Comparison of ENCODE assay signal across 19 cellular contexts in genomic region chr2:3283206-3283605, GRCh38.
A peak's percentile ranks its signal among the peaks of the same experiment; 100 is the strongest.
DNase-seq lines count a peak whose midpoint lies in the region; ATAC-seq and TF ChIP-seq lines count a peak whose summit lies in the region.
"Had no signal": no experiment of that assay in that cellular context is flagged by ENCODE, and none has a peak within 500 bp of the region (broad histone marks: within the 10 kb centered on the region; RNA-seq: fewer than 3 reads in every experiment).

No MANE protein-coding gene starts in this region.

- H3K27ac ChIP-seq in left ventricle myocardium inferior (replicated peaks) (peak overlapping the region; percentile 64), right atrium auricular region (no peak overlapping the region), neural progenitor cell (no peak overlapping the region)
- H3K27ac ChIP-seq: esophagus squamous epithelium, HL-60, vagina had no signal

- POLR2A ChIA-PET in activated CD4-positive, alpha-beta T cell treated with anti-CD3 and anti-CD28 coated beads for 36 hours (lab: Charles Lee) = no interaction called here

- H3K27me3 Mint-ChIP-seq in chondrocyte (ENCODE audit: low read depth) (no peaks in the 10 kb centered on the region), neural progenitor cell (ENCODE audit: insufficient read depth, low read depth) (peaks cover 8% of the 10 kb centered on the region), type B pancreatic cell (no peaks in the 10 kb centered on the region)
- H3K27me3 Mint-ChIP-seq in activated CD4-positive, alpha-beta T cell treated with anti-CD3 and anti-CD28 coated beads for 36 hours = no peaks in the 10 kb centered on the region
- H3K27me3 Mint-ChIP-seq: effector memory CD8-positive, alpha-beta T cell had no signal

- H3K4me3 Mint-ChIP-seq in chondrocyte (ENCODE audit: unreplicated experiment) = no peak overlapping the region
- H3K4me3 Mint-ChIP-seq in neural progenitor cell = no peak overlapping the region
- no peak overlapping the region for H3K4me3 Mint-ChIP-seq in type B pancreatic cell
- H3K4me3 Mint-ChIP-seq in activated CD4-positive, alpha-beta T cell treated with anti-CD3 and anti-CD28 coated beads for 36 hours = no peak overlapping the region
- H3K4me3 Mint-ChIP-seq: activated CD8-positive, alpha-beta T cell treated with anti-CD3 and anti-CD28 coated beads, Interleukin-2, amount 10 ng/mL, durations not matched to agents 7 days and 5 days; activated T-cell treated with anti-CD3 and anti-CD28 coated beads, Interleukin-2, amount 50 U/mL, for 4 hours; effector memory CD8-positive, alpha-beta T cell had no signal

- H3K4me1 Mint-ChIP-seq in chondrocyte (ENCODE audit: low read depth) (no peaks in the 10 kb centered on the region), neural progenitor cell (peaks cover 36% of the 10 kb centered on the region), type B pancreatic cell (ENCODE audit: unreplicated experiment) (peaks cover 3% of the 10 kb centered on the region)
- peaks cover 5% of the 10 kb centered on the region for H3K4me1 Mint-ChIP-seq in activated CD4-positive, alpha-beta T cell treated with anti-CD3 and anti-CD28 coated beads for 36 hours

- DNase-seq in left ventricle myocardium inferior = no peak
- DNase-seq in right atrium auricular region (ENCODE audit: low spot score) = no peak
- DNase-seq in chondrocyte (ENCODE audit: low spot score) = peak; percentile 89
- no peak for DNase-seq in neural progenitor cell (ENCODE audit: low spot score)
- peak; percentile 57 for DNase-seq in type B pancreatic cell (ENCODE audit: extremely low spot score, unreplicated experiment)
- no peak for DNase-seq in activated CD4-positive, alpha-beta T cell treated with anti-CD3 and anti-CD28 coated beads for 36 hours
- DNase-seq in activated naive CD4-positive, alpha-beta T cell treated with anti-CD3 and anti-CD28 coated beads, Interleukin-2, amount 50 U/mL, for 16 hours = no peak
- DNase-seq: activated CD4-positive, CD25-positive, alpha-beta regulatory T cell; activated CD8-positive, alpha-beta T cell treated with anti-CD3 and anti-CD28 coated beads, Interleukin-2, amount 10 ng/mL, durations not matched to agents 7 days and 5 days; activated T-cell treated with anti-CD3 and anti-CD28 coated beads, Interleukin-2, amount 50 U/mL, for 4 hours; effector memory CD8-positive, alpha-beta T cell; esophagus squamous epithelium; RPMI8226; stimulated activated CD4-positive, alpha-beta T cell treated with anti-CD3 and anti-CD28 coated beads, Interleukin-12 subunit alpha, Interleukin-12 subunit beta, amount 100 ng/mL, for 4 hours; T1000 had no signal

- H3K36me3 ChIP-seq in left ventricle myocardium inferior (peaks cover 4% of the 10 kb centered on the region), right atrium auricular region (no peaks in the 10 kb centered on the region), neural progenitor cell (no peaks in the 10 kb centered on the region)
- H3K36me3 ChIP-seq: vagina had no signal

- peaks cover 46% of the 10 kb centered on the region for H4K20me1 ChIP-seq in neural progenitor cell (ENCODE audit: low read depth)

- H3K79me2 ChIP-seq in neural progenitor cell (ENCODE audit: low read depth) = no peaks in the 10 kb centered on the region

- intact Hi-C loops in left ventricle myocardium inferior (cut with micrococcal nuclease) = no loop called here
- intact Hi-C loops in activated CD4-positive, alpha-beta T cell treated with anti-CD3 and anti-CD28 coated beads for 36 hours (cut with DNase I, micrococcal nuclease) = no loop called here

- no peak overlapping the region for H3K27ac Mint-ChIP-seq in chondrocyte (ENCODE audit: unreplicated experiment)
- H3K27ac Mint-ChIP-seq in neural progenitor cell = peak overlapping the region; percentile 37
- no peak overlapping the region for H3K27ac Mint-ChIP-seq in type B pancreatic cell
- H3K27ac Mint-ChIP-seq in activated CD4-positive, alpha-beta T cell treated with anti-CD3 and anti-CD28 coated beads for 36 hours = no peak overlapping the region
- H3K27ac Mint-ChIP-seq: activated CD8-positive, alpha-beta T cell treated with anti-CD3 and anti-CD28 coated beads, Interleukin-2, amount 10 ng/mL, durations not matched to agents 7 days and 5 days had no signal

- no peak overlapping the region for H3K9ac ChIP-seq in neural progenitor cell

- H3K9me3 ChIP-seq in left ventricle myocardium inferior (replicated peaks) (no peaks in the 10 kb centered on the region), right atrium auricular region (no peaks in the 10 kb centered on the region), neural progenitor cell (ENCODE audit: low read depth) (no peaks in the 10 kb centered on the region)
- H3K9me3 ChIP-seq: esophagus squamous epithelium, vagina had no signal

- H3K4me3 ChIP-seq in left ventricle myocardium inferior (no peak overlapping the region), right atrium auricular region (no peak overlapping the region), neural progenitor cell (no peak overlapping the region)
- H3K4me3 ChIP-seq: esophagus squamous epithelium, vagina had no signal

- CTCF ChIA-PET in activated CD4-positive, alpha-beta T cell treated with anti-CD3 and anti-CD28 coated beads for 36 hours (lab: Charles Lee) = no interaction called here

- ATAC-seq in HG03095 (IDR thresholded peaks at IDR 0.05; ENCODE audit: unreplicated experiment) = no peak
- ATAC-seq in activated CD4-positive, alpha-beta T cell treated with anti-CD3 and anti-CD28 coated beads for 36 hours = no peak
- ATAC-seq: activated CD8-positive, alpha-beta T cell treated with anti-CD3 and anti-CD28 coated beads, Interleukin-2, amount 10 ng/mL, durations not matched to agents 7 days and 5 days; activated naive CD4-positive, alpha-beta T cell treated with anti-CD3 and anti-CD28 coated beads, Interleukin-2, amount 50 U/mL, for 72 hours; activated T-cell treated with anti-CD3 and anti-CD28 coated beads, Interleukin-2, amount 50 U/mL, for 4 hours; effector memory CD8-positive, alpha-beta T cell had no signal

- peaks cover 10% of the 10 kb centered on the region for H3K4me1 ChIP-seq in left ventricle myocardium inferior
- peaks cover 0 to 6% of the 10 kb centered on the region in 2 donors for H3K4me1 ChIP-seq in right atrium auricular region
- no peaks in the 10 kb centered on the region for H3K4me1 ChIP-seq in neural progenitor cell
- H3K4me1 ChIP-seq: vagina had no signal

- H3K27me3 ChIP-seq in left ventricle myocardium inferior (ENCODE audit: low read depth) (no peaks in the 10 kb centered on the region), right atrium auricular region (no peaks in the 10 kb centered on the region), neural progenitor cell (no peaks in the 10 kb centered on the region)
- H3K27me3 ChIP-seq: esophagus squamous epithelium, vagina had no signal

- H2AFZ ChIP-seq in neural progenitor cell (replicated peaks) = no peak overlapping the region

- TF ChIP-seq CTCF in left ventricle myocardium inferior (IDR thresholded peaks at IDR 0.05; ENCODE audit: borderline replicate concordance) = no peak
- TF ChIP-seq CTCF in right atrium auricular region (IDR thresholded peaks at IDR 0.05) = no peak
- TF ChIP-seq CTCF in chondrocyte (IDR thresholded peaks at IDR 0.05) = no peak
- TF ChIP-seq CTCF in neural progenitor cell (IDR thresholded peaks at IDR 0.05) = no peak
- no peak for TF ChIP-seq CTCF in type B pancreatic cell (conservative IDR thresholded peaks at IDR 0.05)

- H3K9me3 Mint-ChIP-seq in chondrocyte (ENCODE audit: low read depth) (no peaks in the 10 kb centered on the region), neural progenitor cell (peaks cover 9% of the 10 kb centered on the region), type B pancreatic cell (peaks cover 8% of the 10 kb centered on the region)
- H3K9me3 Mint-ChIP-seq in activated CD4-positive, alpha-beta T cell treated with anti-CD3 and anti-CD28 coated beads for 36 hours (ENCODE audit: low read depth) = peaks cover 4% of the 10 kb centered on the region
- H3K9me3 Mint-ChIP-seq: activated T-cell treated with anti-CD3 and anti-CD28 coated beads, Interleukin-2, amount 50 U/mL, for 4 hours had no signal

- no peaks in the 10 kb centered on the region for H3K36me3 Mint-ChIP-seq in chondrocyte (ENCODE audit: low read depth)
- peaks cover 10% of the 10 kb centered on the region for H3K36me3 Mint-ChIP-seq in neural progenitor cell
- H3K36me3 Mint-ChIP-seq in type B pancreatic cell = peaks cover 8% of the 10 kb centered on the region
- H3K36me3 Mint-ChIP-seq in activated CD4-positive, alpha-beta T cell treated with anti-CD3 and anti-CD28 coated beads for 36 hours (ENCODE audit: low read depth) = peaks cover 18% of the 10 kb centered on the region

- H3F3A ChIP-seq in neural progenitor cell (ENCODE audit: low read depth) = peaks cover 3% of the 10 kb centered on the region

- no peak overlapping the region for H3K4me2 ChIP-seq in neural progenitor cell

Comparison
In these comparisons a context has a peak if more than half of its experiments do, and no peak if none do; other contexts are left out.
1. DNase-seq: peak in chondrocyte (single experiment) and type B pancreatic cell (single experiment); none in left ventricle myocardium inferior (single experiment), right atrium auricular region (single experiment), neural progenitor cell (single experiment), activated CD4-positive, alpha-beta T cell treated with anti-CD3 and anti-CD28 coated beads for 36 hours (single experiment) and activated naive CD4-positive, alpha-beta T cell treated with anti-CD3 and anti-CD28 coated beads, Interleukin-2, amount 50 U/mL, for 16 hours (single experiment).